In genomic region chr18:79812052-79812451, GRCh38 we compare ENCODE assay signal across 26 cellular contexts. TPM values are rescaled to one million over a fixed set of nuclear protein-coding genes. Genes with fewer than 3 reads are reported as not detected.
"Had no signal": no experiment of that assay in that cellular context is flagged by ENCODE, and none has a peak within 500 bp of the region (broad histone marks: within the 10 kb centered on the region; RNA-seq: fewer than 3 reads in every experiment).

No MANE protein-coding gene starts in this region.

- H3K4me1 Mint-ChIP-seq: activated CD4-positive, alpha-beta T cell treated with anti-CD3 and anti-CD28 coated beads, Interleukin-2, amount 10 ng/mL, durations not matched to agents 24 days and 14 days; activated naive CD8-positive, alpha-beta T cell treated with anti-CD3 and anti-CD28 coated beads, Interleukin-2, amount 10 ng/mL, durations not matched to agents 7 days and 5 days; activated T-helper 17 cell treated with anti-CD3 and anti-CD28 coated beads, Interleukin-2, amount 50 U/mL, for 72 hours; T-helper 17 cell had no signal

- H3K4me3 Mint-ChIP-seq: activated B cell treated with CpG ODN at 0.5 μM for 24 hours; activated CD4-positive, alpha-beta T cell treated with anti-CD3 and anti-CD28 coated beads, Interleukin-2, amount 10 ng/mL, durations not matched to agents 24 days and 14 days; activated naive CD4-positive, alpha-beta T cell treated with anti-CD3 and anti-CD28 coated beads for 36 hours; activated naive CD8-positive, alpha-beta T cell treated with anti-CD3 and anti-CD28 coated beads, Interleukin-2, amount 10 ng/mL, durations not matched to agents 7 days and 5 days; activated T-helper 17 cell treated with anti-CD3 and anti-CD28 coated beads, Interleukin-2, amount 50 U/mL, for 72 hours; T-helper 17 cell had no signal

- DNase-seq: activated B cell treated with CpG ODN at 0.5 μM for 24 hours; activated CD4-positive, alpha-beta T cell treated with anti-CD3 and anti-CD28 coated beads for 1 hour; activated CD4-positive, alpha-beta T cell treated with anti-CD3 and anti-CD28 coated beads, Interleukin-2, amount 10 ng/mL, durations not matched to agents 24 days and 14 days; activated CD4-positive, alpha-beta T cell treated with anti-CD3 and anti-CD28 coated beads, Interleukin-2, amount 50 U/mL, for 48 hours; activated CD8-positive, alpha-beta memory T cell treated with anti-CD3 and anti-CD28 coated beads for 24 hours; activated gamma-delta T cell; activated naive CD4-positive, alpha-beta T cell treated with anti-CD3 and anti-CD28 coated beads for 36 hours; activated naive CD8-positive, alpha-beta T cell treated with anti-CD3 and anti-CD28 coated beads, Interleukin-2, amount 10 ng/mL, durations not matched to agents 7 days and 5 days; activated T-cell treated with anti-CD3 and anti-CD28 coated beads for 4 hours; activated T-cell treated with anti-CD3 and anti-CD28 coated beads, Interleukin-2, amount 50 U/mL, for 48 hours; adrenal gland; anterior cingulate cortex; cerebellar nuclear complex; MG63; NCI-H1105 treated with DMSO at 0.1 percent for 48 hours; NCI-H1436 treated with DMSO at 0.1 percent for 48 hours; NCI-H187; NCI-H2081; NCI-H510A treated with DMSO at 0.1 percent for 48 hours; NCI-H69; SIG-M5; T-helper 17 cell; T-helper 9 cell had no signal

- H3K36me3 Mint-ChIP-seq: activated naive CD8-positive, alpha-beta T cell treated with anti-CD3 and anti-CD28 coated beads, Interleukin-2, amount 10 ng/mL, durations not matched to agents 7 days and 5 days had no signal

- H3K4me3 ChIP-seq: adrenal gland, MG63 had no signal

- H3K27me3 ChIP-seq: adrenal gland, MG63 had no signal

- H3K27ac Mint-ChIP-seq: activated B cell treated with CpG ODN at 0.5 μM for 24 hours; activated CD4-positive, alpha-beta T cell treated with anti-CD3 and anti-CD28 coated beads, Interleukin-2, amount 10 ng/mL, durations not matched to agents 24 days and 14 days; activated naive CD4-positive, alpha-beta T cell treated with anti-CD3 and anti-CD28 coated beads for 36 hours; activated naive CD8-positive, alpha-beta T cell treated with anti-CD3 and anti-CD28 coated beads, Interleukin-2, amount 10 ng/mL, durations not matched to agents 7 days and 5 days; activated T-helper 17 cell treated with anti-CD3 and anti-CD28 coated beads, Interleukin-2, amount 50 U/mL, for 72 hours; T-helper 17 cell had no signal

- H3K36me3 ChIP-seq: adrenal gland, MG63 had no signal

- H3K9me3 ChIP-seq: adrenal gland, MG63 had no signal

- H3K27ac ChIP-seq: adrenal gland had no signal

- H3K9me3 Mint-ChIP-seq: activated B cell treated with CpG ODN at 0.5 μM for 24 hours; activated CD4-positive, alpha-beta T cell treated with anti-CD3 and anti-CD28 coated beads, Interleukin-2, amount 10 ng/mL, durations not matched to agents 24 days and 14 days; activated naive CD4-positive, alpha-beta T cell treated with anti-CD3 and anti-CD28 coated beads for 36 hours; activated naive CD8-positive, alpha-beta T cell treated with anti-CD3 and anti-CD28 coated beads, Interleukin-2, amount 10 ng/mL, durations not matched to agents 7 days and 5 days; activated T-helper 17 cell treated with anti-CD3 and anti-CD28 coated beads, Interleukin-2, amount 50 U/mL, for 72 hours had no signal

- ATAC-seq: activated T-helper 17 cell treated with anti-CD3 and anti-CD28 coated beads, Interleukin-2, amount 50 U/mL, for 72 hours; T-helper 17 cell had no signal

- H3K4me1 ChIP-seq: adrenal gland had no signal

RNA-seq across cellular contexts. Expression of gene KCNG2, which starts 14.3 kb away (rescaled TPM):
- total RNA-seq: activated B cell treated with CpG ODN at 0.5 μM for 24 hours; activated CD4-positive, alpha-beta T cell treated with anti-CD3 and anti-CD28 coated beads, Interleukin-2, amount 10 ng/mL, durations not matched to agents 24 days and 14 days; activated naive CD4-positive, alpha-beta T cell treated with anti-CD3 and anti-CD28 coated beads for 36 hours; activated naive CD8-positive, alpha-beta T cell treated with anti-CD3 and anti-CD28 coated beads, Interleukin-2, amount 10 ng/mL, durations not matched to agents 7 days and 5 days; activated T-helper 17 cell treated with anti-CD3 and anti-CD28 coated beads, Interleukin-2, amount 50 U/mL, for 72 hours; OCI-LY7; RPMI7951; T-helper 17 cell had no signal
